Comparison of ENCODE assay signal across 16 cellular contexts in the genomic region with DNA sequence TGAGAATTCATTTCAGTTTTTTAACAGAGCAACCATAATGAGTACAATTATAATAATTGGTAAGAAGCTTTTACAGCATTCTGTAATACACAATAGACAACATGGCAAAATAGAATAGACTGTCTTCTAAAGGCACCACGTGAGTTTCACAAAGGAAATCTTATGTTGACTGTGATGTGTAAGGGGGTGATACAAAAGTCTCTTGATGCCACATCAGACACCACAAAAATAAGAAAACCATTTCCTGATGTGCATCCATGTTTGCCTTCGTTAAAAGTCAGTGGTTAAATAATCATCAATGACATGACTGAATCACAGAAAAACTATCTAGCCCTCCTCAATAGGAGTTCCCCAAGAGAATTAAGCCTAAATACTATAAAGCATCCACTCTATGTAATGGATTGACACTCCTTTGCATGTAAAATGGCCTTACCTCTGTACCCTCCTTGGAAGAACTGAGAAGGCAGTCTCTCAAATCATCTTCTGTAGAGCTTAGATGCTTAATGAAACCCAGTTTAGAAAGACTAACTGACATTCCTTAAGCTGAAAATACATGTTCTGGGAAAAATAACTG.
DNase-seq lines count a peak whose midpoint lies in the region; ATAC-seq, FAIRE-seq and TF ChIP-seq lines count a peak whose summit lies in the region.
"Had no signal": no experiment of that assay in that cellular context is flagged by ENCODE, and none has a peak within 500 bp of the region (broad histone marks: within the 10 kb centered on the region; RNA-seq: fewer than 3 reads in every experiment).

No MANE protein-coding gene starts in this region.

- peak overlapping the region; percentile 69 for H3K27ac Mint-ChIP-seq in activated CD4-positive, alpha-beta T cell treated with anti-CD3 and anti-CD28 coated beads, Interleukin-2, amount 10 ng/mL, durations not matched to agents 24 days and 14 days
- H3K27ac Mint-ChIP-seq in activated T-helper 1 cell treated with anti-CD3 and anti-CD28 coated beads, Interleukin-12 subunit alpha, Interleukin-12 subunit beta, Interleukin-2, Interleukin-4 antibody, amounts not matched to agents 30 ng/mL and 10 ng/mL and 1 ng/mL, durations not matched to agents 14 hours and 24 hours and 36 hours, result peak overlapping the region; percentile 44
- peak overlapping the region; percentile 43 to 48 for H3K27ac Mint-ChIP-seq in natural killer cell
- H3K27ac Mint-ChIP-seq: naive B cell had no signal

- H3K4me3 Mint-ChIP-seq in activated CD4-positive, alpha-beta T cell treated with anti-CD3 and anti-CD28 coated beads, Interleukin-2, amount 10 ng/mL, durations not matched to agents 24 days and 14 days, result no peak overlapping the region
- no peak overlapping the region for H3K4me3 Mint-ChIP-seq in activated T-helper 1 cell treated with anti-CD3 and anti-CD28 coated beads, Interleukin-12 subunit alpha, Interleukin-12 subunit beta, Interleukin-2, Interleukin-4 antibody, amounts not matched to agents 30 ng/mL and 10 ng/mL and 1 ng/mL, durations not matched to agents 14 hours and 24 hours and 36 hours
- H3K4me3 Mint-ChIP-seq in natural killer cell, result no peak overlapping the region
- H3K4me3 Mint-ChIP-seq: naive B cell had no signal

- ATAC-seq in natural killer cell (peak; percentile 66 to 81 (median 77)), HG03571 (IDR thresholded peaks at IDR 0.05; ENCODE audit: unreplicated experiment) (no peak), HG03520 (IDR thresholded peaks at IDR 0.05; ENCODE audit: unreplicated experiment) (no peak)

- TF ChIP-seq CTCF in natural killer cell (IDR thresholded peaks at IDR 0.05), result no peak

- no peaks in the 10 kb centered on the region for H3K27me3 Mint-ChIP-seq in activated CD4-positive, alpha-beta T cell treated with anti-CD3 and anti-CD28 coated beads, Interleukin-2, amount 10 ng/mL, durations not matched to agents 24 days and 14 days
- no peaks in the 10 kb centered on the region for H3K27me3 Mint-ChIP-seq in activated T-helper 1 cell treated with anti-CD3 and anti-CD28 coated beads, Interleukin-12 subunit alpha, Interleukin-12 subunit beta, Interleukin-2, Interleukin-4 antibody, amounts not matched to agents 30 ng/mL and 10 ng/mL and 1 ng/mL, durations not matched to agents 14 hours and 24 hours and 36 hours (ENCODE audit: insufficient read depth)
- no peaks in the 10 kb centered on the region for H3K27me3 Mint-ChIP-seq in natural killer cell (ENCODE audit: low read depth in 2 of 2)
- H3K27me3 Mint-ChIP-seq: naive B cell had no signal

- H3K9me3 Mint-ChIP-seq in activated CD4-positive, alpha-beta T cell treated with anti-CD3 and anti-CD28 coated beads, Interleukin-2, amount 10 ng/mL, durations not matched to agents 24 days and 14 days, result peaks cover 16% of the 10 kb centered on the region
- H3K9me3 Mint-ChIP-seq in activated T-helper 1 cell treated with anti-CD3 and anti-CD28 coated beads, Interleukin-12 subunit alpha, Interleukin-12 subunit beta, Interleukin-2, Interleukin-4 antibody, amounts not matched to agents 30 ng/mL and 10 ng/mL and 1 ng/mL, durations not matched to agents 14 hours and 24 hours and 36 hours, result peaks cover 12% of the 10 kb centered on the region
- H3K9me3 Mint-ChIP-seq in natural killer cell, result no peaks in the 10 kb centered on the region

- intact Hi-C loops in activated CD4-positive, alpha-beta T cell treated with anti-CD3 and anti-CD28 coated beads, Interleukin-2, amount 10 ng/mL, durations not matched to agents 24 days and 14 days (cut with micrococcal nuclease), result loop anchor here (2.0 kb wide), 1 partner anchor 36 kb away; no protein-coding TSS in a partner anchor
- intact Hi-C loops in activated T-helper 1 cell treated with anti-CD3 and anti-CD28 coated beads, Interleukin-12 subunit alpha, Interleukin-12 subunit beta, Interleukin-2, Interleukin-4 antibody, amounts not matched to agents 30 ng/mL and 10 ng/mL and 1 ng/mL, durations not matched to agents 14 hours and 24 hours and 36 hours (cut with micrococcal nuclease), result loop anchor here (1.0 to 2.0 kb wide), 3 partner anchors 24 to 60 kb away; no protein-coding TSS in a partner anchor
- intact Hi-C loops in natural killer cell (cut with micrococcal nuclease), result no loop called here

- peaks cover 39% of the 10 kb centered on the region for H3K36me3 Mint-ChIP-seq in activated CD4-positive, alpha-beta T cell treated with anti-CD3 and anti-CD28 coated beads, Interleukin-2, amount 10 ng/mL, durations not matched to agents 24 days and 14 days (ENCODE audit: low read depth)
- H3K36me3 Mint-ChIP-seq in activated T-helper 1 cell treated with anti-CD3 and anti-CD28 coated beads, Interleukin-12 subunit alpha, Interleukin-12 subunit beta, Interleukin-2, Interleukin-4 antibody, amounts not matched to agents 30 ng/mL and 10 ng/mL and 1 ng/mL, durations not matched to agents 14 hours and 24 hours and 36 hours (ENCODE audit: low read depth), result peaks cover 26% of the 10 kb centered on the region
- H3K36me3 Mint-ChIP-seq in natural killer cell, result peaks cover 7% of the 10 kb centered on the region
- H3K36me3 Mint-ChIP-seq: naive B cell had no signal

- FAIRE-seq in HTR-8/SVneo (lab: Jason Lieb, UNC), result peak; percentile 64

- H3K4me1 Mint-ChIP-seq in activated CD4-positive, alpha-beta T cell treated with anti-CD3 and anti-CD28 coated beads, Interleukin-2, amount 10 ng/mL, durations not matched to agents 24 days and 14 days, result peaks cover 35% of the 10 kb centered on the region
- H3K4me1 Mint-ChIP-seq in activated T-helper 1 cell treated with anti-CD3 and anti-CD28 coated beads, Interleukin-12 subunit alpha, Interleukin-12 subunit beta, Interleukin-2, Interleukin-4 antibody, amounts not matched to agents 30 ng/mL and 10 ng/mL and 1 ng/mL, durations not matched to agents 14 hours and 24 hours and 36 hours (ENCODE audit: low read depth), result peaks cover 53% of the 10 kb centered on the region
- H3K4me1 Mint-ChIP-seq in natural killer cell, result peaks cover 61 to 71% of the 10 kb centered on the region in 2 donors
- H3K4me1 Mint-ChIP-seq: naive B cell had no signal

- DNase-seq in activated CD4-positive, alpha-beta T cell treated with anti-CD3 and anti-CD28 coated beads, Interleukin-2, amount 10 ng/mL, durations not matched to agents 24 days and 14 days, result peak; percentile 73
- no peak for DNase-seq in activated CD4-positive, alpha-beta T cell treated with anti-CD3 and anti-CD28 coated beads, Interleukin-2, amount 50 U/mL, for 48 hours
- DNase-seq in HTR-8/SVneo (ENCODE audit: insufficient read length, low spot score) (no peak), natural killer cell (no peak), hepatic stellate cell (ENCODE audit: low spot score) (no peak)
- DNase-seq in activated T-helper 1 cell treated with anti-CD3 and anti-CD28 coated beads, Interleukin-12 subunit alpha, Interleukin-12 subunit beta, Interleukin-2, Interleukin-4 antibody, amounts not matched to agents 30 ng/mL and 10 ng/mL and 1 ng/mL, durations not matched to agents 14 hours and 24 hours and 36 hours (ENCODE audit: low spot score), result no peak
- DNase-seq: activated CD4-positive, CD25-positive, alpha-beta regulatory T cell; cortex of kidney; erythroblast; Karpas-422; naive B cell; NCI-H2171 treated with DMSO at 0.1 percent for 48 hours; RPMI8226; trophoblast cell had no signal

Comparison
In these comparisons a context has a peak if more than half of its experiments do, and no peak if none do; other contexts are left out.
1. ATAC-seq: peak in natural killer cell (3 of 3); none in HG03571 (single experiment) and HG03520 (single experiment).
2. Peak in every context shown above with its lines, with median percentiles within 50 percentile points of each other: H3K27ac Mint-ChIP-seq.